Comparison of ENCODE assay signal across 23 cellular contexts in genomic region chr22:43555561-43556515, GRCh38.
DNase-seq lines count a peak whose midpoint lies in the region; ATAC-seq, FAIRE-seq and TF ChIP-seq lines count a peak whose summit lies in the region.
"Had no signal": no experiment of that assay in that cellular context is flagged by ENCODE, and none has a peak within 500 bp of the region (broad histone marks: within the 10 kb centered on the region; RNA-seq: fewer than 3 reads in every experiment).

No MANE protein-coding gene starts in this region.

- CTCF ChIA-PET in A549 (lab: Yijun Ruan, JAX): interaction anchor here (0.7 to 1.3 kb wide), 3 partner anchors 9 to 170 kb away, joined by 3 read pairs; no protein-coding TSS in a partner anchor

- TF ChIP-seq RAD21 in A549 (conservative IDR thresholded peaks at IDR 0.05 in 1 of 2, IDR thresholded peaks at IDR 0.05 in 1 of 2): no peak

- TF ChIP-seq POLR2A in A549 (IDR thresholded peaks at IDR 0.05; ENCODE audit: low read length): no peak

- H3K4me3 ChIP-seq in A549: no peak overlapping the region
- no peak overlapping the region for H3K4me3 ChIP-seq in bronchial epithelial cell (ENCODE audit: low read depth, low read length)
- H3K4me3 ChIP-seq: K562, MG63 had no signal

- TF ChIP-seq EP300 in A549 (IDR thresholded peaks at IDR 0.05): no peak

- intact Hi-C loops in activated CD4-positive, alpha-beta T cell treated with anti-CD3 and anti-CD28 coated beads, Interleukin-2, amount 10 ng/mL, durations not matched to agents 24 days and 14 days (cut with micrococcal nuclease): no loop called here

- no peaks in the 10 kb centered on the region for H3K4me1 ChIP-seq in A549

- TF ChIP-seq CTCF in A549 (IDR thresholded peaks at IDR 0.05) (no peak), bronchial epithelial cell (IDR thresholded peaks at IDR 0.05; ENCODE audit: insufficient read depth, low read length, severe bottlenecking) (no peak)

- H3K4me1 Mint-ChIP-seq in activated CD4-positive, alpha-beta T cell treated with anti-CD3 and anti-CD28 coated beads, Interleukin-2, amount 10 ng/mL, durations not matched to agents 24 days and 14 days: no peaks in the 10 kb centered on the region

- H3K27me3 ChIP-seq in bronchial epithelial cell (ENCODE audit: control insufficient read depth, insufficient read depth, low read length): no peaks in the 10 kb centered on the region
- H3K27me3 ChIP-seq: MG63 had no signal

- peaks cover 3% of the 10 kb centered on the region; the same call in 1 of the 3 replicates for H3K9me3 ChIP-seq in A549
- H3K9me3 ChIP-seq: MG63 had no signal

- H3K27ac ChIP-seq in A549: no peak overlapping the region
- H3K27ac ChIP-seq: C4-2B had no signal

- H3K4me3 Mint-ChIP-seq in activated CD4-positive, alpha-beta T cell treated with anti-CD3 and anti-CD28 coated beads, Interleukin-2, amount 10 ng/mL, durations not matched to agents 24 days and 14 days: no peak overlapping the region

- peak overlapping the region; percentile 11 for H3K27ac Mint-ChIP-seq in activated CD4-positive, alpha-beta T cell treated with anti-CD3 and anti-CD28 coated beads, Interleukin-2, amount 10 ng/mL, durations not matched to agents 24 days and 14 days

- ATAC-seq in A549 (no peak), left lobe of liver (no peak), GM18858 (IDR thresholded peaks at IDR 0.05; ENCODE audit: unreplicated experiment) (no peak), HG03460 (IDR thresholded peaks at IDR 0.05; ENCODE audit: unreplicated experiment) (no peak)
- ATAC-seq: K562, Right ventricle myocardium inferior had no signal

- H3K27me3 Mint-ChIP-seq in activated CD4-positive, alpha-beta T cell treated with anti-CD3 and anti-CD28 coated beads, Interleukin-2, amount 10 ng/mL, durations not matched to agents 24 days and 14 days: no peaks in the 10 kb centered on the region

- DNase-seq in activated CD4-positive, alpha-beta T cell treated with anti-CD3 and anti-CD28 coated beads, Interleukin-2, amount 10 ng/mL, durations not matched to agents 24 days and 14 days: no peak
- no peak for DNase-seq in activated CD4-positive, alpha-beta T cell treated with anti-CD3 and anti-CD28 coated beads, Interleukin-2, amount 50 U/mL, for 48 hours
- DNase-seq in A549 (ENCODE audit: low read depth in 1 of 2, low spot score in 1 of 2) (no peak), bronchial epithelial cell (ENCODE audit: low read depth) (no peak), left lobe of liver (ENCODE audit: low spot score) (peak; percentile 35), foreskin melanocyte (no peak)
- DNase-seq: 8988T, DMS53, EL, GF-D8, MG63, NCI-H1048, NCI-H1417 treated with DMSO at 0.1 percent for 48 hours, NCI-H187, NCI-H446, NCI-H526 had no signal

- FAIRE-seq in A549 (lab: Jason Lieb, UNC) (no peak), bronchial epithelial cell (lab: Jason Lieb, UNC) (peak; percentile 55)
- FAIRE-seq: D721Med, GM19239, K562 had no signal

- H3K36me3 Mint-ChIP-seq in activated CD4-positive, alpha-beta T cell treated with anti-CD3 and anti-CD28 coated beads, Interleukin-2, amount 10 ng/mL, durations not matched to agents 24 days and 14 days (ENCODE audit: low read depth): no peaks in the 10 kb centered on the region

- no peak overlapping the region for H3K4me2 ChIP-seq in A549

- POLR2A ChIA-PET in A549 (lab: Yijun Ruan, JAX): no interaction called here

- H3K9me3 Mint-ChIP-seq in activated CD4-positive, alpha-beta T cell treated with anti-CD3 and anti-CD28 coated beads, Interleukin-2, amount 10 ng/mL, durations not matched to agents 24 days and 14 days: no peaks in the 10 kb centered on the region

- H3K36me3 ChIP-seq in bronchial epithelial cell (ENCODE audit: control insufficient read depth, insufficient read depth, low read length): no peaks in the 10 kb centered on the region
- H3K36me3 ChIP-seq: MG63 had no signal

- 44% methylated on average over 6 of the region's 11 CpGs for WGBS in A549 (ENCODE audit: missing lambda C conversion rate)

TF ChIP-seq in A549, 52 proteins besides CTCF, POLR2A, EP300 and RAD21:
- no peak for TF ChIP-seq JUN (IDR thresholded peaks at IDR 0.05)
- TF ChIP-seq, protein P1, sequence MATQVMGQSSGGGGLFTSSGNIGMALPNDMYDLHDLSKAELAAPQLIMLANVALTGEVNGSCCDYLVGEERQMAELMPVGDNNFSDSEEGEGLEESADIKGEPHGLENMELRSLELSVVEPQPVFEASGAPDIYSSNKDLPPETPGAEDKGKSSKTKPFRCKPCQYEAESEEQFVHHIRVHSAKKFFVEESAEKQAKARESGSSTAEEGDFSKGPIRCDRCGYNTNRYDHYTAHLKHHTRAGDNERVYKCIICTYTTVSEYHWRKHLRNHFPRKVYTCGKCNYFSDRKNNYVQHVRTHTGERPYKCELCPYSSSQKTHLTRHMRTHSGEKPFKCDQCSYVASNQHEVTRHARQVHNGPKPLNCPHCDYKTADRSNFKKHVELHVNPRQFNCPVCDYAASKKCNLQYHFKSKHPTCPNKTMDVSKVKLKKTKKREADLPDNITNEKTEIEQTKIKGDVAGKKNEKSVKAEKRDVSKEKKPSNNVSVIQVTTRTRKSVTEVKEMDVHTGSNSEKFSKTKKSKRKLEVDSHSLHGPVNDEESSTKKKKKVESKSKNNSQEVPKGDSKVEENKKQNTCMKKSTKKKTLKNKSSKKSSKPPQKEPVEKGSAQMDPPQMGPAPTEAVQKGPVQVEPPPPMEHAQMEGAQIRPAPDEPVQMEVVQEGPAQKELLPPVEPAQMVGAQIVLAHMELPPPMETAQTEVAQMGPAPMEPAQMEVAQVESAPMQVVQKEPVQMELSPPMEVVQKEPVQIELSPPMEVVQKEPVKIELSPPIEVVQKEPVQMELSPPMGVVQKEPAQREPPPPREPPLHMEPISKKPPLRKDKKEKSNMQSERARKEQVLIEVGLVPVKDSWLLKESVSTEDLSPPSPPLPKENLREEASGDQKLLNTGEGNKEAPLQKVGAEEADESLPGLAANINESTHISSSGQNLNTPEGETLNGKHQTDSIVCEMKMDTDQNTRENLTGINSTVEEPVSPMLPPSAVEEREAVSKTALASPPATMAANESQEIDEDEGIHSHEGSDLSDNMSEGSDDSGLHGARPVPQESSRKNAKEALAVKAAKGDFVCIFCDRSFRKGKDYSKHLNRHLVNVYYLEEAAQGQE (IDR thresholded peaks at IDR 0.05): peak; percentile 18; the same call in 1 of the 2 replicates
